Comparison of ENCODE assay signal across 1 cellular context in the genomic region with DNA sequence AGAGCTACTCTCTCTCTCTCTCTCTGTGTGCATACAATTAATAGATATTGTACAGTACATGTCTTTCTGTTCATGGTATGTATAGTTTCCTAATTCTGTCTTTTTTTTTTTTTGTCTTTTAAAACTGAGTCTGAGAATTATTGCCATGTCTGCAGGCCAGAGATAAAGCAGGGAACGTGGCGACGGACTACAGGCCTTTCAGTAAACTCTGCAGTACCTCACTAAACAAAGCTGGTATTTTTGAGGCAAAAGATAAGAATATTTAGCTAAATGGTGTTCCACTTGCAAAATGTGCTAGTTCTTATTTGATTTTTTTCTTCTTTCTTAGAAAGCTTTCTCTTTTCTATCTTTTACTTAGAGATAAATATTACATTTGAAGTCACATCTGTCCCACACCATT.
TF ChIP-seq lines count a peak whose summit lies in the region.

No MANE protein-coding gene starts in this region.

TF ChIP-seq in K562, 482 proteins besides CTCF, POLR2A, EP300 and RAD21 (continued from another document and continues in another):
- TF ChIP-seq, protein P1, sequence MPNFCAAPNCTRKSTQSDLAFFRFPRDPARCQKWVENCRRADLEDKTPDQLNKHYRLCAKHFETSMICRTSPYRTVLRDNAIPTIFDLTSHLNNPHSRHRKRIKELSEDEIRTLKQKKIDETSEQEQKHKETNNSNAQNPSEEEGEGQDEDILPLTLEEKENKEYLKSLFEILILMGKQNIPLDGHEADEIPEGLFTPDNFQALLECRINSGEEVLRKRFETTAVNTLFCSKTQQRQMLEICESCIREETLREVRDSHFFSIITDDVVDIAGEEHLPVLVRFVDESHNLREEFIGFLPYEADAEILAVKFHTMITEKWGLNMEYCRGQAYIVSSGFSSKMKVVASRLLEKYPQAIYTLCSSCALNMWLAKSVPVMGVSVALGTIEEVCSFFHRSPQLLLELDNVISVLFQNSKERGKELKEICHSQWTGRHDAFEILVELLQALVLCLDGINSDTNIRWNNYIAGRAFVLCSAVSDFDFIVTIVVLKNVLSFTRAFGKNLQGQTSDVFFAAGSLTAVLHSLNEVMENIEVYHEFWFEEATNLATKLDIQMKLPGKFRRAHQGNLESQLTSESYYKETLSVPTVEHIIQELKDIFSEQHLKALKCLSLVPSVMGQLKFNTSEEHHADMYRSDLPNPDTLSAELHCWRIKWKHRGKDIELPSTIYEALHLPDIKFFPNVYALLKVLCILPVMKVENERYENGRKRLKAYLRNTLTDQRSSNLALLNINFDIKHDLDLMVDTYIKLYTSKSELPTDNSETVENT (CRISPR knock-in tag; IDR thresholded peaks at IDR 0.05), result no peak
- TF ChIP-seq FOSL1 (tag; conservative IDR thresholded peaks at IDR 0.05) (peak; percentile 30; the same call in 1 of the 2 replicates), NEUROD1 (IDR thresholded peaks at IDR 0.05; ENCODE audit: borderline replicate concordance, low read depth, low read length, partially characterized antibody) (no peak), ZC3H11A (IDR thresholded peaks at IDR 0.05; ENCODE audit: low read depth, low read length) (no peak), ZFP1 (CRISPR knock-in tag; IDR thresholded peaks at IDR 0.05) (no peak), ZBTB7A (IDR thresholded peaks at IDR 0.05; ENCODE audit: borderline replicate concordance, control insufficient read depth, low read depth, low read length) (no peak), MEIS2 (IDR thresholded peaks at IDR 0.05; ENCODE audit: partially characterized antibody) (peak; percentile 93), MBD2 (IDR thresholded peaks at IDR 0.05; ENCODE audit: borderline replicate concordance, low read depth) (no peak), NR2C2 (CRISPR knock-in tag; IDR thresholded peaks at IDR 0.05) (no peak), NR2C2 (tag; IDR thresholded peaks at IDR 0.05) (no peak), NR2F6 (CRISPR knock-in tag; IDR thresholded peaks at IDR 0.05) (no peak), RCOR1 (IDR thresholded peaks at IDR 0.05; ENCODE audit: borderline replicate concordance in 1 of 2, low read depth in 2 of 2, low read length in 2 of 2) (peak in 1 of 2 experiments; percentile 62; a peak in 1 of 4 replicates), HNRNPUL1 (IDR thresholded peaks at IDR 0.05; ENCODE audit: low read length) (no peak), SLC30A9 (CRISPR knock-in tag; IDR thresholded peaks at IDR 0.05) (no peak), CCNT2 (IDR thresholded peaks at IDR 0.05; ENCODE audit: borderline replicate concordance, extremely low read depth, insufficient read length, low read depth, low read length) (peak; percentile 31), NUFIP1 (IDR thresholded peaks at IDR 0.05; ENCODE audit: partially characterized antibody) (no peak), CBX2 (IDR thresholded peaks at IDR 0.05; ENCODE audit: insufficient read depth, low read length, poor library complexity, severe bottlenecking) (no peak), HNRNPL (IDR thresholded peaks at IDR 0.05; ENCODE audit: low read depth, low read length) (no peak), EHMT2 (IDR thresholded peaks at IDR 0.05) (no peak), TFAM (CRISPR knock-in tag; conservative IDR thresholded peaks at IDR 0.05) (no peak), SP1 (CRISPR knock-in tag; IDR thresholded peaks at IDR 0.05) (no peak), CXXC5 (CRISPR knock-in tag; IDR thresholded peaks at IDR 0.05) (peak; percentile 73)
- TF ChIP-seq, protein P2, sequence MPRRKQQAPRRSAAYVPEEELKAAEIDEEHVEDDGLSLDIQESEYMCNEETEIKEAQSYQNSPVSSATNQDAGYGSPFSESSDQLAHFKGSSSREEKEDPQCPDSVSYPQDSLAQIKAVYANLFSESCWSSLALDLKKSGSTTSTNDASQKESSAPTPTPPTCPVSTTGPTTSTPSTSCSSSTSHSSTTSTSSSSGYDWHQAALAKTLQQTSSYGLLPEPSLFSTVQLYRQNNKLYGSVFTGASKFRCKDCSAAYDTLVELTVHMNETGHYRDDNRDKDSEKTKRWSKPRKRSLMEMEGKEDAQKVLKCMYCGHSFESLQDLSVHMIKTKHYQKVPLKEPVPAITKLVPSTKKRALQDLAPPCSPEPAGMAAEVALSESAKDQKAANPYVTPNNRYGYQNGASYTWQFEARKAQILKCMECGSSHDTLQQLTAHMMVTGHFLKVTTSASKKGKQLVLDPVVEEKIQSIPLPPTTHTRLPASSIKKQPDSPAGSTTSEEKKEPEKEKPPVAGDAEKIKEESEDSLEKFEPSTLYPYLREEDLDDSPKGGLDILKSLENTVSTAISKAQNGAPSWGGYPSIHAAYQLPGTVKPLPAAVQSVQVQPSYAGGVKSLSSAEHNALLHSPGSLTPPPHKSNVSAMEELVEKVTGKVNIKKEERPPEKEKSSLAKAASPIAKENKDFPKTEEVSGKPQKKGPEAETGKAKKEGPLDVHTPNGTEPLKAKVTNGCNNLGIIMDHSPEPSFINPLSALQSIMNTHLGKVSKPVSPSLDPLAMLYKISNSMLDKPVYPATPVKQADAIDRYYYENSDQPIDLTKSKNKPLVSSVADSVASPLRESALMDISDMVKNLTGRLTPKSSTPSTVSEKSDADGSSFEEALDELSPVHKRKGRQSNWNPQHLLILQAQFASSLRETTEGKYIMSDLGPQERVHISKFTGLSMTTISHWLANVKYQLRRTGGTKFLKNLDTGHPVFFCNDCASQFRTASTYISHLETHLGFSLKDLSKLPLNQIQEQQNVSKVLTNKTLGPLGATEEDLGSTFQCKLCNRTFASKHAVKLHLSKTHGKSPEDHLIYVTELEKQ (CRISPR knock-in tag; IDR thresholded peaks at IDR 0.05), result no peak
- TF ChIP-seq, protein P3, sequence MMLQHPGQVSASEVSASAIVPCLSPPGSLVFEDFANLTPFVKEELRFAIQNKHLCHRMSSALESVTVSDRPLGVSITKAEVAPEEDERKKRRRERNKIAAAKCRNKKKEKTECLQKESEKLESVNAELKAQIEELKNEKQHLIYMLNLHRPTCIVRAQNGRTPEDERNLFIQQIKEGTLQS (IDR thresholded peaks at IDR 0.05), result no peak
- TF ChIP-seq, protein P3 (CRISPR knock-in tag; conservative IDR thresholded peaks at IDR 0.05), result no peak
- TF ChIP-seq, protein P4, sequence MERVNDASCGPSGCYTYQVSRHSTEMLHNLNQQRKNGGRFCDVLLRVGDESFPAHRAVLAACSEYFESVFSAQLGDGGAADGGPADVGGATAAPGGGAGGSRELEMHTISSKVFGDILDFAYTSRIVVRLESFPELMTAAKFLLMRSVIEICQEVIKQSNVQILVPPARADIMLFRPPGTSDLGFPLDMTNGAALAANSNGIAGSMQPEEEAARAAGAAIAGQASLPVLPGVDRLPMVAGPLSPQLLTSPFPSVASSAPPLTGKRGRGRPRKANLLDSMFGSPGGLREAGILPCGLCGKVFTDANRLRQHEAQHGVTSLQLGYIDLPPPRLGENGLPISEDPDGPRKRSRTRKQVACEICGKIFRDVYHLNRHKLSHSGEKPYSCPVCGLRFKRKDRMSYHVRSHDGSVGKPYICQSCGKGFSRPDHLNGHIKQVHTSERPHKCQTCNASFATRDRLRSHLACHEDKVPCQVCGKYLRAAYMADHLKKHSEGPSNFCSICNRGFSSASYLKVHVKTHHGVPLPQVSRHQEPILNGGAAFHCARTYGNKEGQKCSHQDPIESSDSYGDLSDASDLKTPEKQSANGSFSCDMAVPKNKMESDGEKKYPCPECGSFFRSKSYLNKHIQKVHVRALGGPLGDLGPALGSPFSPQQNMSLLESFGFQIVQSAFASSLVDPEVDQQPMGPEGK (CRISPR knock-in tag; IDR thresholded peaks at IDR 0.05; ENCODE audit: borderline replicate concordance), result no peak
- TF ChIP-seq, protein P5, sequence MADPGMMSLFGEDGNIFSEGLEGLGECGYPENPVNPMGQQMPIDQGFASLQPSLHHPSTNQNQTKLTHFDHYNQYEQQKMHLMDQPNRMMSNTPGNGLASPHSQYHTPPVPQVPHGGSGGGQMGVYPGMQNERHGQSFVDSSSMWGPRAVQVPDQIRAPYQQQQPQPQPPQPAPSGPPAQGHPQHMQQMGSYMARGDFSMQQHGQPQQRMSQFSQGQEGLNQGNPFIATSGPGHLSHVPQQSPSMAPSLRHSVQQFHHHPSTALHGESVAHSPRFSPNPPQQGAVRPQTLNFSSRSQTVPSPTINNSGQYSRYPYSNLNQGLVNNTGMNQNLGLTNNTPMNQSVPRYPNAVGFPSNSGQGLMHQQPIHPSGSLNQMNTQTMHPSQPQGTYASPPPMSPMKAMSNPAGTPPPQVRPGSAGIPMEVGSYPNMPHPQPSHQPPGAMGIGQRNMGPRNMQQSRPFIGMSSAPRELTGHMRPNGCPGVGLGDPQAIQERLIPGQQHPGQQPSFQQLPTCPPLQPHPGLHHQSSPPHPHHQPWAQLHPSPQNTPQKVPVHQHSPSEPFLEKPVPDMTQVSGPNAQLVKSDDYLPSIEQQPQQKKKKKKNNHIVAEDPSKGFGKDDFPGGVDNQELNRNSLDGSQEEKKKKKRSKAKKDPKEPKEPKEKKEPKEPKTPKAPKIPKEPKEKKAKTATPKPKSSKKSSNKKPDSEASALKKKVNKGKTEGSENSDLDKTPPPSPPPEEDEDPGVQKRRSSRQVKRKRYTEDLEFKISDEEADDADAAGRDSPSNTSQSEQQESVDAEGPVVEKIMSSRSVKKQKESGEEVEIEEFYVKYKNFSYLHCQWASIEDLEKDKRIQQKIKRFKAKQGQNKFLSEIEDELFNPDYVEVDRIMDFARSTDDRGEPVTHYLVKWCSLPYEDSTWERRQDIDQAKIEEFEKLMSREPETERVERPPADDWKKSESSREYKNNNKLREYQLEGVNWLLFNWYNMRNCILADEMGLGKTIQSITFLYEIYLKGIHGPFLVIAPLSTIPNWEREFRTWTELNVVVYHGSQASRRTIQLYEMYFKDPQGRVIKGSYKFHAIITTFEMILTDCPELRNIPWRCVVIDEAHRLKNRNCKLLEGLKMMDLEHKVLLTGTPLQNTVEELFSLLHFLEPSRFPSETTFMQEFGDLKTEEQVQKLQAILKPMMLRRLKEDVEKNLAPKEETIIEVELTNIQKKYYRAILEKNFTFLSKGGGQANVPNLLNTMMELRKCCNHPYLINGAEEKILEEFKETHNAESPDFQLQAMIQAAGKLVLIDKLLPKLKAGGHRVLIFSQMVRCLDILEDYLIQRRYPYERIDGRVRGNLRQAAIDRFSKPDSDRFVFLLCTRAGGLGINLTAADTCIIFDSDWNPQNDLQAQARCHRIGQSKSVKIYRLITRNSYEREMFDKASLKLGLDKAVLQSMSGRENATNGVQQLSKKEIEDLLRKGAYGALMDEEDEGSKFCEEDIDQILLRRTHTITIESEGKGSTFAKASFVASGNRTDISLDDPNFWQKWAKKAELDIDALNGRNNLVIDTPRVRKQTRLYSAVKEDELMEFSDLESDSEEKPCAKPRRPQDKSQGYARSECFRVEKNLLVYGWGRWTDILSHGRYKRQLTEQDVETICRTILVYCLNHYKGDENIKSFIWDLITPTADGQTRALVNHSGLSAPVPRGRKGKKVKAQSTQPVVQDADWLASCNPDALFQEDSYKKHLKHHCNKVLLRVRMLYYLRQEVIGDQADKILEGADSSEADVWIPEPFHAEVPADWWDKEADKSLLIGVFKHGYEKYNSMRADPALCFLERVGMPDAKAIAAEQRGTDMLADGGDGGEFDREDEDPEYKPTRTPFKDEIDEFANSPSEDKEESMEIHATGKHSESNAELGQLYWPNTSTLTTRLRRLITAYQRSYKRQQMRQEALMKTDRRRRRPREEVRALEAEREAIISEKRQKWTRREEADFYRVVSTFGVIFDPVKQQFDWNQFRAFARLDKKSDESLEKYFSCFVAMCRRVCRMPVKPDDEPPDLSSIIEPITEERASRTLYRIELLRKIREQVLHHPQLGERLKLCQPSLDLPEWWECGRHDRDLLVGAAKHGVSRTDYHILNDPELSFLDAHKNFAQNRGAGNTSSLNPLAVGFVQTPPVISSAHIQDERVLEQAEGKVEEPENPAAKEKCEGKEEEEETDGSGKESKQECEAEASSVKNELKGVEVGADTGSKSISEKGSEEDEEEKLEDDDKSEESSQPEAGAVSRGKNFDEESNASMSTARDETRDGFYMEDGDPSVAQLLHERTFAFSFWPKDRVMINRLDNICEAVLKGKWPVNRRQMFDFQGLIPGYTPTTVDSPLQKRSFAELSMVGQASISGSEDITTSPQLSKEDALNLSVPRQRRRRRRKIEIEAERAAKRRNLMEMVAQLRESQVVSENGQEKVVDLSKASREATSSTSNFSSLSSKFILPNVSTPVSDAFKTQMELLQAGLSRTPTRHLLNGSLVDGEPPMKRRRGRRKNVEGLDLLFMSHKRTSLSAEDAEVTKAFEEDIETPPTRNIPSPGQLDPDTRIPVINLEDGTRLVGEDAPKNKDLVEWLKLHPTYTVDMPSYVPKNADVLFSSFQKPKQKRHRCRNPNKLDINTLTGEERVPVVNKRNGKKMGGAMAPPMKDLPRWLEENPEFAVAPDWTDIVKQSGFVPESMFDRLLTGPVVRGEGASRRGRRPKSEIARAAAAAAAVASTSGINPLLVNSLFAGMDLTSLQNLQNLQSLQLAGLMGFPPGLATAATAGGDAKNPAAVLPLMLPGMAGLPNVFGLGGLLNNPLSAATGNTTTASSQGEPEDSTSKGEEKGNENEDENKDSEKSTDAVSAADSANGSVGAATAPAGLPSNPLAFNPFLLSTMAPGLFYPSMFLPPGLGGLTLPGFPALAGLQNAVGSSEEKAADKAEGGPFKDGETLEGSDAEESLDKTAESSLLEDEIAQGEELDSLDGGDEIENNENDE (IDR thresholded peaks at IDR 0.05; ENCODE audit: low read depth, low read length), result no peak
- TF ChIP-seq, protein P6, sequence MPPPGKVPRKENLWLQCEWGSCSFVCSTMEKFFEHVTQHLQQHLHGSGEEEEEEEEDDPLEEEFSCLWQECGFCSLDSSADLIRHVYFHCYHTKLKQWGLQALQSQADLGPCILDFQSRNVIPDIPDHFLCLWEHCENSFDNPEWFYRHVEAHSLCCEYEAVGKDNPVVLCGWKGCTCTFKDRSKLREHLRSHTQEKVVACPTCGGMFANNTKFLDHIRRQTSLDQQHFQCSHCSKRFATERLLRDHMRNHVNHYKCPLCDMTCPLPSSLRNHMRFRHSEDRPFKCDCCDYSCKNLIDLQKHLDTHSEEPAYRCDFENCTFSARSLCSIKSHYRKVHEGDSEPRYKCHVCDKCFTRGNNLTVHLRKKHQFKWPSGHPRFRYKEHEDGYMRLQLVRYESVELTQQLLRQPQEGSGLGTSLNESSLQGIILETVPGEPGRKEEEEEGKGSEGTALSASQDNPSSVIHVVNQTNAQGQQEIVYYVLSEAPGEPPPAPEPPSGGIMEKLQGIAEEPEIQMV (tag; conservative IDR thresholded peaks at IDR 0.05; ENCODE audit: low read depth), result no peak
- TF ChIP-seq, protein P7, sequence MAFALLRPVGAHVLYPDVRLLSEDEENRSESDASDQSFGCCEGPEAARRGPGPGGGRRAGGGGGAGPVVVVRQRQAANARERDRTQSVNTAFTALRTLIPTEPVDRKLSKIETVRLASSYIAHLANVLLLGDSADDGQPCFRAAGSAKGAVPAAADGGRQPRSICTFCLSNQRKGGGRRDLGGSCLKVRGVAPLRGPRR (CRISPR knock-in tag; IDR thresholded peaks at IDR 0.05), result no peak
